In the genomic region with DNA sequence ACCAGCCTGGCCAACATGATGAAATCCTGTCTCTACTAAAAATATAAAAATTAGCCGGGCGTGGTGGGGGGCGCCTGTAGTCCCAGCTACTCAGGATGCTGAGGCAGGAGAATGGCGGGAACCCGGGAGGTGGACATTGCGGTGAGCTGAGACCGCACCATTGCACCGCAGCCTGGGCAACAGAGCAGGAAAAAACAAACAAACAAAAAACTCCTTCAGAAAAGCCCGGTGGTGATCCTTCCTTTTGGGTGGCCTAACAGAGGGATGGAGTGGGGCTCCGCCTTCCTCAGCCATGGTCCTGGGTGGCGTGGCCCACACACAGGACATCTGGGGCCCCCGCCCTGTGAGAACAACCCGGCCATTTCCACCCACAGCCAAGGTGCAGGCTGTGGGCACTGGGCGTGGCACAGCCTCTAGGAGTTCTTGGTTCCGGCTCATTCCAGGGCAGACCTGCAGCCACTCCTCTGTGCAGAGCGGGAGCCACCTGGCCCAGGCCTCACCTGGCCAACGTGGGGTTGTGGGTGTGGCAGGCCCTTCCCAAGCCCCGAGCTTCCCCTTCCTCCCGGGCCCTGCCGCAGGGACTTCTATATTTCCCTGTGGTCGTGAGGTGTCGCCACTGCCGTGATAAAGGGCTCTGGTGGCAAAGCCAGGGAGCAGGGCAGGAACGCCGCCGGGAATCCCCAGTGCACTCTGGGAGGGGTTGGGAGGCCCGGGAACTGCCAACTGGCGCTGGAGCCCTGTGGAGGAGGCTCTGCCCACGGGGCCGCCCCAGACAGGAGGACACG, we compare ENCODE assay signal across 12 cellular contexts. TPM values are rescaled to one million over a fixed set of nuclear protein-coding genes. Genes with fewer than 3 reads are reported as not detected.
A peak's percentile ranks its signal among the peaks of the same experiment; 100 is the strongest.
DNase-seq lines count a peak whose midpoint lies in the region; ATAC-seq and TF ChIP-seq lines count a peak whose summit lies in the region.
"Had no signal": no experiment of that assay in that cellular context is flagged by ENCODE, and none has a peak within 500 bp of the region (broad histone marks: within the 10 kb centered on the region; RNA-seq: fewer than 3 reads in every experiment).

No MANE protein-coding gene starts in this region.

- H3K27ac ChIP-seq in RWPE1 (peak overlapping the region; percentile 36), stomach (peak overlapping the region; percentile 34 to 66 (median 57))

- H3K36me3 ChIP-seq in stomach, result peaks cover 0 to 10% (median 5%) of the 10 kb centered on the region in 4 donors

- H3K4me1 ChIP-seq in stomach, result peaks cover 9 to 61% (median 35%) of the 10 kb centered on the region in 4 donors

- ATAC-seq in HG02759 (IDR thresholded peaks at IDR 0.05; ENCODE audit: unreplicated experiment), result no peak

- 32 to 50% (median 40%) methylated on average over 16 to 31 of the region's 31 CpGs for WGBS in stomach, 5 donors

- H3K4me3 ChIP-seq in stomach, result no peak overlapping the region
- H3K4me3 ChIP-seq: skin epidermis had no signal

- intact Hi-C loops in stomach (cut with DNase I; ENCODE audit: low total_unique reads), result no loop called here

- TF ChIP-seq CTCF in RWPE1 (conservative IDR thresholded peaks at IDR 0.05; ENCODE audit: low read depth), result peak; percentile 32
- peak in 1 of 7 experiments; percentile 39 for TF ChIP-seq CTCF in stomach (IDR thresholded peaks at IDR 0.05)

- no peak for TF ChIP-seq EP300 in stomach (IDR thresholded peaks at IDR 0.05)

- no peaks in the 10 kb centered on the region for H3K27me3 ChIP-seq in stomach

- no peaks in the 10 kb centered on the region for H3K9me3 ChIP-seq in stomach

- no peak for TF ChIP-seq POLR2A in stomach (IDR thresholded peaks at IDR 0.05)

- POLR2A ChIA-PET in RWPE1 (lab: Yijun Ruan, JAX; ENCODE audit: low non-redundant PET), result interaction anchor here (0.5 kb wide), 1 partner anchor 60 kb away, joined by 3 read pairs; no protein-coding TSS in a partner anchor

- DNase-seq in HT-29 (ENCODE audit: low spot score) (peak; percentile 98), RWPE1 (ENCODE audit: low spot score) (peak; percentile 71), hypothalamus (lab: John Stamatoyannopoulos, UW) (peak in 37 of 51 donors; percentile 8 to 84 (median 51)), stomach (peak; percentile 88), GM19240 (ENCODE audit: insufficient read length, low spot score) (no peak), NCI-H82 (lab: John Stamatoyannopoulos, UW) (no peak)
- DNase-seq: activated naive CD8-positive, alpha-beta T cell treated with anti-CD3 and anti-CD28 coated beads, Interleukin-2, amount 10 ng/mL, durations not matched to agents 7 days and 5 days; effector CD4-positive, alpha-beta T cell; glutamatergic neuron; NCI-H748 treated with DMSO at 0.1 percent for 48 hours had no signal

- CTCF ChIA-PET in RWPE1 (lab: Yijun Ruan, JAX), result interaction anchor here (0.6 to 1.4 kb wide), 8 partner anchors 36 to 262 kb away, joined by 3 to 8 read pairs (median 4); partner anchors contain the start of gene ADAP1

RNA-seq across cellular contexts. Expression of gene GET4, which starts 37.6 kb away (rescaled TPM):
- 228 and 253 TPM in 2 replicates for total RNA-seq in HT-29 (2014; rRNA removed; shearing (Covaris generic))
- total RNA-seq in stomach, result 100 to 1,000 TPM in 1 of 5 donors, 10 to 100 TPM in 4; 22.4 to 140 (median 40.1) TPM
- polyA plus RNA-seq in stomach, result 10 to 100 TPM; 34.4 to 53.2 (median 53.0) TPM

RNA-seq across cellular contexts. Expression of gene ADAP1, which starts 40.6 kb away (rescaled TPM):
- total RNA-seq in HT-29 (2014; rRNA removed; shearing (Covaris generic)), result 535 and 538 TPM in 2 replicates
- total RNA-seq in stomach, result 100 to 1,000 TPM in 1 of 5 donors, 10 to 100 TPM in 2, 1 to 10 TPM in 2; 2.2 to 169 (median 18.5) TPM
- 10 to 100 TPM; 16.0 to 30.5 (median 29.4) TPM for polyA plus RNA-seq in stomach

Comparison
In these comparisons a context has a peak if more than half of its experiments do, and no peak if none do; other contexts are left out.
1. DNase-seq: peak in HT-29 (single experiment), RWPE1 (single experiment), hypothalamus (37 of 51) and stomach (single experiment); none in GM19240 (single experiment) and NCI-H82 (single experiment).